ENCODE assay signal across 30 cellular contexts in genomic region chr6:39167321-39167720, GRCh38.
"Had no signal": no experiment of that assay in that cellular context is flagged by ENCODE, and none has a peak within 500 bp of the region (broad histone marks: within the 10 kb centered on the region; RNA-seq: fewer than 3 reads in every experiment).

No MANE protein-coding gene starts in this region.

- DNase-seq: Karpas-422, Kasumi-1, MG63, MM.1S, MV-4-11, NCI-H1048, NCI-H1092, NCI-H1092 treated with DMSO at 0.1 percent for 48 hours, NCI-H1105, NCI-H1105 treated with DMSO at 0.1 percent for 48 hours, NCI-H1417 treated with DMSO at 0.1 percent for 48 hours, NCI-H1436, NCI-H1436 treated with DMSO at 0.1 percent for 48 hours, NCI-H1694, NCI-H1694 treated with DMSO at 0.1 percent for 48 hours, NCI-H187, NCI-H187 treated with DMSO at 0.1 percent for 48 hours, NCI-H1930, NCI-H2029 treated with DMSO at 0.1 percent for 48 hours, NCI-H2081, NCI-H2107, NCI-H2171, NCI-H2171 treated with DMSO at 0.1 percent for 48 hours, NCI-H2227 treated with DMSO at 0.1 percent for 48 hours, NCI-H226, NCI-H446, NCI-H446 treated with DMSO at 0.1 percent for 48 hours, NCI-H510A, NCI-H510A treated with DMSO at 0.1 percent for 48 hours had no signal

- H3K9me3 ChIP-seq: MG63 had no signal

- H3K27ac ChIP-seq: KMS-11 had no signal

- H3K4me2 ChIP-seq: KMS-11 had no signal

- H3K4me3 ChIP-seq: MG63 had no signal

- H3K36me3 ChIP-seq: MG63 had no signal

- H3K9ac ChIP-seq: KMS-11 had no signal

- H3K27me3 ChIP-seq: MG63 had no signal
